Comparison of ENCODE assay signal across 1 cellular context in the genomic region with DNA sequence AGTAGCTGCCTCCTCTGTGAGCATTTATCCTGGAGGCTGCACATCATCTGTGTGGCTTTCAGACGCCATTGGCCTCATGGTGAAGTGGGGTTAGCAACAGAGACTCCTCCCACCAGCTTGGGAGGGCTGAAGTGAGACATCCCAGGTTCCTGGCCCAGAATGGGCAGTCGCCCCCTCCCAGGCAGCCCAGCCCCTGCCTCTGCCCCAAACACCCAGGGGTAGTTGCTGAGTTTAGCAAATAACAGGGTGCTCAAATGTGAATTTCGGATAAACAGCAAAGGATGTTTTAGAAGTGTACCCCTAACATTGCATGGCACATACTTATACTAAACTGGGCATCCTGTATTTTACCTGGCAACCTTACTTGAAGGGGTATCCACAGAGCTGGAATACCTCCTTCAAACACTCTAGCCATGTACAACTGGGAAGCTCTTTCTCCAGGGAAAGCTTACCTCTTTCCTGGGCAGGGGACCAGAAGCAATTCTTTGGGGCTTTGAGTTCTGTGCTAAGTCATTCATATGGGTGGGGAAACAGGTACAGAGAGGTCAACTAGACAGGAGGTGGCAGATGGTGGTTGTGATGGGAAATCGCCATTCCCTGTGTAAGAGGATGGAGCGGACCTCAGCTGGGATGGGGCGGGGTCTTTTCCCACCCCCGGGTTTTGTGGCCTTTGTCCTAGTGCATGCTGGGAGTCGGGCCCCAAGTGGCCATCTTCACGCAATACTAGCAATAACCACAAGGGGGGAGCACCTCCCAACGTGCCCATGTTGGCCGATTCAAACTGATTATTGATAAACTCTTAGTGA.
TF ChIP-seq lines count a peak whose summit lies in the region.

No MANE protein-coding gene starts in this region.

TF ChIP-seq in K562, 482 proteins besides CTCF, POLR2A, EP300 and RAD21 (continues in another document):
- no peak for TF ChIP-seq SRSF3 (IDR thresholded peaks at IDR 0.05; ENCODE audit: insufficient read depth, low read length)
- TF ChIP-seq, protein P1, sequence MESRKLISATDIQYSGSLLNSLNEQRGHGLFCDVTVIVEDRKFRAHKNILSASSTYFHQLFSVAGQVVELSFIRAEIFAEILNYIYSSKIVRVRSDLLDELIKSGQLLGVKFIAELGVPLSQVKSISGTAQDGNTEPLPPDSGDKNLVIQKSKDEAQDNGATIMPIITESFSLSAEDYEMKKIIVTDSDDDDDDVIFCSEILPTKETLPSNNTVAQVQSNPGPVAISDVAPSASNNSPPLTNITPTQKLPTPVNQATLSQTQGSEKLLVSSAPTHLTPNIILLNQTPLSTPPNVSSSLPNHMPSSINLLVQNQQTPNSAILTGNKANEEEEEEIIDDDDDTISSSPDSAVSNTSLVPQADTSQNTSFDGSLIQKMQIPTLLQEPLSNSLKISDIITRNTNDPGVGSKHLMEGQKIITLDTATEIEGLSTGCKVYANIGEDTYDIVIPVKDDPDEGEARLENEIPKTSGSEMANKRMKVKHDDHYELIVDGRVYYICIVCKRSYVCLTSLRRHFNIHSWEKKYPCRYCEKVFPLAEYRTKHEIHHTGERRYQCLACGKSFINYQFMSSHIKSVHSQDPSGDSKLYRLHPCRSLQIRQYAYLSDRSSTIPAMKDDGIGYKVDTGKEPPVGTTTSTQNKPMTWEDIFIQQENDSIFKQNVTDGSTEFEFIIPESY (CRISPR knock-in tag; IDR thresholded peaks at IDR 0.05) = no peak
- TF ChIP-seq JUND (IDR thresholded peaks at IDR 0.05; ENCODE audit: borderline replicate concordance, low read depth, low read length) = no peak
- TF ChIP-seq JUND (tag; IDR thresholded peaks at IDR 0.05; ENCODE audit: borderline replicate concordance, low read depth, low read length) = no peak
- TF ChIP-seq, protein P2, sequence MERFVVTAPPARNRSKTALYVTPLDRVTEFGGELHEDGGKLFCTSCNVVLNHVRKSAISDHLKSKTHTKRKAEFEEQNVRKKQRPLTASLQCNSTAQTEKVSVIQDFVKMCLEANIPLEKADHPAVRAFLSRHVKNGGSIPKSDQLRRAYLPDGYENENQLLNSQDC (CRISPR knock-in tag; IDR thresholded peaks at IDR 0.05) = peak; percentile 12; the same call in 1 of the 2 replicates
- no peak for TF ChIP-seq NR1H2 (CRISPR knock-in tag; IDR thresholded peaks at IDR 0.05)
- TF ChIP-seq, protein P3, sequence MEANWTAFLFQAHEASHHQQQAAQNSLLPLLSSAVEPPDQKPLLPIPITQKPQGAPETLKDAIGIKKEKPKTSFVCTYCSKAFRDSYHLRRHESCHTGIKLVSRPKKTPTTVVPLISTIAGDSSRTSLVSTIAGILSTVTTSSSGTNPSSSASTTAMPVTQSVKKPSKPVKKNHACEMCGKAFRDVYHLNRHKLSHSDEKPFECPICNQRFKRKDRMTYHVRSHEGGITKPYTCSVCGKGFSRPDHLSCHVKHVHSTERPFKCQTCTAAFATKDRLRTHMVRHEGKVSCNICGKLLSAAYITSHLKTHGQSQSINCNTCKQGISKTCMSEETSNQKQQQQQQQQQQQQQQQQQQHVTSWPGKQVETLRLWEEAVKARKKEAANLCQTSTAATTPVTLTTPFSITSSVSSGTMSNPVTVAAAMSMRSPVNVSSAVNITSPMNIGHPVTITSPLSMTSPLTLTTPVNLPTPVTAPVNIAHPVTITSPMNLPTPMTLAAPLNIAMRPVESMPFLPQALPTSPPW (CRISPR knock-in tag; IDR thresholded peaks at IDR 0.05) = peak; percentile 8; the same call in 1 of the 2 replicates
- TF ChIP-seq ETV6 (IDR thresholded peaks at IDR 0.05; ENCODE audit: borderline replicate concordance in 1 of 2, low read depth in 2 of 2, low read length in 1 of 2) = no peak
- no peak for TF ChIP-seq ETV6 (CRISPR knock-in tag; IDR thresholded peaks at IDR 0.05; ENCODE audit: borderline replicate concordance)
- TF ChIP-seq CBX1 (IDR thresholded peaks at IDR 0.05; ENCODE audit: low read depth) = 0 out of 2 replicates have a peak, but pooled peaks have one; percentile 66
- no peak for TF ChIP-seq NR4A1 (CRISPR knock-in tag; IDR thresholded peaks at IDR 0.05)
- TF ChIP-seq NR4A1 (tag; IDR thresholded peaks at IDR 0.05) = no peak
- TF ChIP-seq, protein P4, sequence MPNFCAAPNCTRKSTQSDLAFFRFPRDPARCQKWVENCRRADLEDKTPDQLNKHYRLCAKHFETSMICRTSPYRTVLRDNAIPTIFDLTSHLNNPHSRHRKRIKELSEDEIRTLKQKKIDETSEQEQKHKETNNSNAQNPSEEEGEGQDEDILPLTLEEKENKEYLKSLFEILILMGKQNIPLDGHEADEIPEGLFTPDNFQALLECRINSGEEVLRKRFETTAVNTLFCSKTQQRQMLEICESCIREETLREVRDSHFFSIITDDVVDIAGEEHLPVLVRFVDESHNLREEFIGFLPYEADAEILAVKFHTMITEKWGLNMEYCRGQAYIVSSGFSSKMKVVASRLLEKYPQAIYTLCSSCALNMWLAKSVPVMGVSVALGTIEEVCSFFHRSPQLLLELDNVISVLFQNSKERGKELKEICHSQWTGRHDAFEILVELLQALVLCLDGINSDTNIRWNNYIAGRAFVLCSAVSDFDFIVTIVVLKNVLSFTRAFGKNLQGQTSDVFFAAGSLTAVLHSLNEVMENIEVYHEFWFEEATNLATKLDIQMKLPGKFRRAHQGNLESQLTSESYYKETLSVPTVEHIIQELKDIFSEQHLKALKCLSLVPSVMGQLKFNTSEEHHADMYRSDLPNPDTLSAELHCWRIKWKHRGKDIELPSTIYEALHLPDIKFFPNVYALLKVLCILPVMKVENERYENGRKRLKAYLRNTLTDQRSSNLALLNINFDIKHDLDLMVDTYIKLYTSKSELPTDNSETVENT (CRISPR knock-in tag; IDR thresholded peaks at IDR 0.05) = 0 out of 2 replicates have a peak, but pooled peaks have one; percentile 42
- no peak for TF ChIP-seq HMG20B (CRISPR knock-in tag; IDR thresholded peaks at IDR 0.05)
- TF ChIP-seq, protein P5, sequence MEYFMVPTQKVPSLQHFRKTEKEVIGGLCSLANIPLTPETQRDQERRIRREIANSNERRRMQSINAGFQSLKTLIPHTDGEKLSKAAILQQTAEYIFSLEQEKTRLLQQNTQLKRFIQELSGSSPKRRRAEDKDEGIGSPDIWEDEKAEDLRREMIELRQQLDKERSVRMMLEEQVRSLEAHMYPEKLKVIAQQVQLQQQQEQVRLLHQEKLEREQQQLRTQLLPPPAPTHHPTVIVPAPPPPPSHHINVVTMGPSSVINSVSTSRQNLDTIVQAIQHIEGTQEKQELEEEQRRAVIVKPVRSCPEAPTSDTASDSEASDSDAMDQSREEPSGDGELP (CRISPR knock-in tag; IDR thresholded peaks at IDR 0.05; ENCODE audit: borderline replicate concordance) = peak; percentile 65; the same call in 1 of the 2 replicates
- TF ChIP-seq, protein P6, sequence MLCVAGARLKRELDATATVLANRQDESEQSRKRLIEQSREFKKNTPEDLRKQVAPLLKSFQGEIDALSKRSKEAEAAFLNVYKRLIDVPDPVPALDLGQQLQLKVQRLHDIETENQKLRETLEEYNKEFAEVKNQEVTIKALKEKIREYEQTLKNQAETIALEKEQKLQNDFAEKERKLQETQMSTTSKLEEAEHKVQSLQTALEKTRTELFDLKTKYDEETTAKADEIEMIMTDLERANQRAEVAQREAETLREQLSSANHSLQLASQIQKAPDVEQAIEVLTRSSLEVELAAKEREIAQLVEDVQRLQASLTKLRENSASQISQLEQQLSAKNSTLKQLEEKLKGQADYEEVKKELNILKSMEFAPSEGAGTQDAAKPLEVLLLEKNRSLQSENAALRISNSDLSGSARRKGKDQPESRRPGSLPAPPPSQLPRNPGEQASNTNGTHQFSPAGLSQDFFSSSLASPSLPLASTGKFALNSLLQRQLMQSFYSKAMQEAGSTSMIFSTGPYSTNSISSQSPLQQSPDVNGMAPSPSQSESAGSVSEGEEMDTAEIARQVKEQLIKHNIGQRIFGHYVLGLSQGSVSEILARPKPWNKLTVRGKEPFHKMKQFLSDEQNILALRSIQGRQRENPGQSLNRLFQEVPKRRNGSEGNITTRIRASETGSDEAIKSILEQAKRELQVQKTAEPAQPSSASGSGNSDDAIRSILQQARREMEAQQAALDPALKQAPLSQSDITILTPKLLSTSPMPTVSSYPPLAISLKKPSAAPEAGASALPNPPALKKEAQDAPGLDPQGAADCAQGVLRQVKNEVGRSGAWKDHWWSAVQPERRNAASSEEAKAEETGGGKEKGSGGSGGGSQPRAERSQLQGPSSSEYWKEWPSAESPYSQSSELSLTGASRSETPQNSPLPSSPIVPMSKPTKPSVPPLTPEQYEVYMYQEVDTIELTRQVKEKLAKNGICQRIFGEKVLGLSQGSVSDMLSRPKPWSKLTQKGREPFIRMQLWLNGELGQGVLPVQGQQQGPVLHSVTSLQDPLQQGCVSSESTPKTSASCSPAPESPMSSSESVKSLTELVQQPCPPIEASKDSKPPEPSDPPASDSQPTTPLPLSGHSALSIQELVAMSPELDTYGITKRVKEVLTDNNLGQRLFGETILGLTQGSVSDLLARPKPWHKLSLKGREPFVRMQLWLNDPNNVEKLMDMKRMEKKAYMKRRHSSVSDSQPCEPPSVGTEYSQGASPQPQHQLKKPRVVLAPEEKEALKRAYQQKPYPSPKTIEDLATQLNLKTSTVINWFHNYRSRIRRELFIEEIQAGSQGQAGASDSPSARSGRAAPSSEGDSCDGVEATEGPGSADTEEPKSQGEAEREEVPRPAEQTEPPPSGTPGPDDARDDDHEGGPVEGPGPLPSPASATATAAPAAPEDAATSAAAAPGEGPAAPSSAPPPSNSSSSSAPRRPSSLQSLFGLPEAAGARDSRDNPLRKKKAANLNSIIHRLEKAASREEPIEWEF (CRISPR knock-in tag; IDR thresholded peaks at IDR 0.05) = no peak
- TF ChIP-seq, protein P7, sequence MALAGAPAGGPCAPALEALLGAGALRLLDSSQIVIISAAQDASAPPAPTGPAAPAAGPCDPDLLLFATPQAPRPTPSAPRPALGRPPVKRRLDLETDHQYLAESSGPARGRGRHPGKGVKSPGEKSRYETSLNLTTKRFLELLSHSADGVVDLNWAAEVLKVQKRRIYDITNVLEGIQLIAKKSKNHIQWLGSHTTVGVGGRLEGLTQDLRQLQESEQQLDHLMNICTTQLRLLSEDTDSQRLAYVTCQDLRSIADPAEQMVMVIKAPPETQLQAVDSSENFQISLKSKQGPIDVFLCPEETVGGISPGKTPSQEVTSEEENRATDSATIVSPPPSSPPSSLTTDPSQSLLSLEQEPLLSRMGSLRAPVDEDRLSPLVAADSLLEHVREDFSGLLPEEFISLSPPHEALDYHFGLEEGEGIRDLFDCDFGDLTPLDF (CRISPR knock-in tag; IDR thresholded peaks at IDR 0.05) = no peak
- TF ChIP-seq, protein P8, sequence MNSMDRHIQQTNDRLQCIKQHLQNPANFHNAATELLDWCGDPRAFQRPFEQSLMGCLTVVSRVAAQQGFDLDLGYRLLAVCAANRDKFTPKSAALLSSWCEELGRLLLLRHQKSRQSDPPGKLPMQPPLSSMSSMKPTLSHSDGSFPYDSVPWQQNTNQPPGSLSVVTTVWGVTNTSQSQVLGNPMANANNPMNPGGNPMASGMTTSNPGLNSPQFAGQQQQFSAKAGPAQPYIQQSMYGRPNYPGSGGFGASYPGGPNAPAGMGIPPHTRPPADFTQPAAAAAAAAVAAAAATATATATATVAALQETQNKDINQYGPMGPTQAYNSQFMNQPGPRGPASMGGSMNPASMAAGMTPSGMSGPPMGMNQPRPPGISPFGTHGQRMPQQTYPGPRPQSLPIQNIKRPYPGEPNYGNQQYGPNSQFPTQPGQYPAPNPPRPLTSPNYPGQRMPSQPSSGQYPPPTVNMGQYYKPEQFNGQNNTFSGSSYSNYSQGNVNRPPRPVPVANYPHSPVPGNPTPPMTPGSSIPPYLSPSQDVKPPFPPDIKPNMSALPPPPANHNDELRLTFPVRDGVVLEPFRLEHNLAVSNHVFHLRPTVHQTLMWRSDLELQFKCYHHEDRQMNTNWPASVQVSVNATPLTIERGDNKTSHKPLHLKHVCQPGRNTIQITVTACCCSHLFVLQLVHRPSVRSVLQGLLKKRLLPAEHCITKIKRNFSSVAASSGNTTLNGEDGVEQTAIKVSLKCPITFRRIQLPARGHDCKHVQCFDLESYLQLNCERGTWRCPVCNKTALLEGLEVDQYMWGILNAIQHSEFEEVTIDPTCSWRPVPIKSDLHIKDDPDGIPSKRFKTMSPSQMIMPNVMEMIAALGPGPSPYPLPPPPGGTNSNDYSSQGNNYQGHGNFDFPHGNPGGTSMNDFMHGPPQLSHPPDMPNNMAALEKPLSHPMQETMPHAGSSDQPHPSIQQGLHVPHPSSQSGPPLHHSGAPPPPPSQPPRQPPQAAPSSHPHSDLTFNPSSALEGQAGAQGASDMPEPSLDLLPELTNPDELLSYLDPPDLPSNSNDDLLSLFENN (IDR thresholded peaks at IDR 0.05; ENCODE audit: low read depth in 2 of 2, low read length in 2 of 2) = peak in 1 of 2 experiments; percentile 76; a peak in 1 of 4 replicates
- TF ChIP-seq LEF1 (IDR thresholded peaks at IDR 0.05) = no peak
- TF ChIP-seq, protein P9, sequence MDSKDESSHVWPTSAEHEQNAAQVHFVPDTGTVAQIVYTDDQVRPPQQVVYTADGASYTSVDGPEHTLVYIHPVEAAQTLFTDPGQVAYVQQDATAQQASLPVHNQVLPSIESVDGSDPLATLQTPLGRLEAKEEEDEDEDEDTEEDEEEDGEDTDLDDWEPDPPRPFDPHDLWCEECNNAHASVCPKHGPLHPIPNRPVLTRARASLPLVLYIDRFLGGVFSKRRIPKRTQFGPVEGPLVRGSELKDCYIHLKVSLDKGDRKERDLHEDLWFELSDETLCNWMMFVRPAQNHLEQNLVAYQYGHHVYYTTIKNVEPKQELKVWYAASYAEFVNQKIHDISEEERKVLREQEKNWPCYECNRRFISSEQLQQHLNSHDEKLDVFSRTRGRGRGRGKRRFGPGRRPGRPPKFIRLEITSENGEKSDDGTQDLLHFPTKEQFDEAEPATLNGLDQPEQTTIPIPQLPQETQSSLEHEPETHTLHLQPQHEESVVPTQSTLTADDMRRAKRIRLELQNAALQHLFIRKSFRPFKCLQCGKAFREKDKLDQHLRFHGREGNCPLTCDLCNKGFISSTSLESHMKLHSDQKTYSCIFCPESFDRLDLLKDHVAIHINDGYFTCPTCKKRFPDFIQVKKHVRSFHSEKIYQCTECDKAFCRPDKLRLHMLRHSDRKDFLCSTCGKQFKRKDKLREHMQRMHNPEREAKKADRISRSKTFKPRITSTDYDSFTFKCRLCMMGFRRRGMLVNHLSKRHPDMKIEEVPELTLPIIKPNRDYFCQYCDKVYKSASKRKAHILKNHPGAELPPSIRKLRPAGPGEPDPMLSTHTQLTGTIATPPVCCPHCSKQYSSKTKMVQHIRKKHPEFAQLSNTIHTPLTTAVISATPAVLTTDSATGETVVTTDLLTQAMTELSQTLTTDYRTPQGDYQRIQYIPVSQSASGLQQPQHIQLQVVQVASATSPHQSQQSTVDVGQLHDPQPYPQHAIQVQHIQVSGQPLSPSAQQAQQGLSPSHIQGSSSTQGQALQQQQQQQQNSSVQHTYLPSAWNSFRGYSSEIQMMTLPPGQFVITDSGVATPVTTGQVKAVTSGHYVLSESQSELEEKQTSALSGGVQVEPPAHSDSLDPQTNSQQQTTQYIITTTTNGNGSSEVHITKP (IDR thresholded peaks at IDR 0.05; ENCODE audit: partially characterized antibody) = peak; percentile 86
- TF ChIP-seq GATA2 (CRISPR knock-in tag; IDR thresholded peaks at IDR 0.05) = 0 out of 2 replicates have a peak, but pooled peaks have one; percentile 30
- no peak for TF ChIP-seq YBX1 (IDR thresholded peaks at IDR 0.05)
- no peak for TF ChIP-seq SMARCA5 (IDR thresholded peaks at IDR 0.05)
- no peak for TF ChIP-seq KLF13 (tag; IDR thresholded peaks at IDR 0.05; ENCODE audit: borderline replicate concordance, low read depth)
- TF ChIP-seq ZNF184 (CRISPR knock-in tag; IDR thresholded peaks at IDR 0.05) = no peak
- TF ChIP-seq BRF1 (IDR thresholded peaks at IDR 0.05; ENCODE audit: borderline replicate concordance, extremely low read depth, insufficient read length) = no peak
- peak; percentile 63 for TF ChIP-seq POLR2G (IDR thresholded peaks at IDR 0.05; ENCODE audit: low read depth, low read length)
- peak; percentile 49 for TF ChIP-seq SNRNP70 (optimal IDR thresholded peaks at IDR 0.05; ENCODE audit: low read depth, low read length)
